Comparison of ENCODE assay signal across 1 cellular context in the genomic region with DNA sequence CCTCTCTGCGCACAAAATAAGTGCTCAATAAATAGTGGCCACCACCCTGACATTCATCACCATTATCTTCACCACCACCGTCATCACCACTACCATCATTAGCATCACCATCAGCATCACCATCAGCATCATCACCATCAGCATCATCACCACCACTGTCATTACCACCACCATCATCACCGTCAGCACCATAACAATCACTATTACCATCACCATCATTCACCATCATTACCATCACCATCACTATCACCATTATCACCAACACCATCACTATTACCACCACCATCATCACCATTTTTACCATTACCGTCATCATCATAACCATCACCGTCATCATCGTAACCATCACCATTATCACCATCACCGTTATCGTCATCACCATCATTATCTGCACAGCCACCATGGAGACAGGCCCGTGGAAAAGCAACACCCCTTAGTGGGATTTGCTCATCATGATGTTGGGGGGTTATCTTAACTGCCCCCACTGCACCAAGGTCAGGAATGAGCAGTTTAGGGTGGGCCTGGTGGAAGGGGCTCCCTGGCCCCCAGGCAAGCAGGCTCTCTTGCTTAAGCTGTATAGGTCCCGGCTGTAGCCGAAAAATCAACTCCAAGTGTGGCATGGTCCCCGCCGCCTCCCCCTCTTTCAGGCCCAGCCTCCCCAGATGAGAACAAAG.
TF ChIP-seq lines count a peak whose summit lies in the region.

No MANE protein-coding gene starts in this region.

TF ChIP-seq in H1, 55 proteins besides CTCF, POLR2A, EP300 and RAD21:
- TF ChIP-seq, protein P1, sequence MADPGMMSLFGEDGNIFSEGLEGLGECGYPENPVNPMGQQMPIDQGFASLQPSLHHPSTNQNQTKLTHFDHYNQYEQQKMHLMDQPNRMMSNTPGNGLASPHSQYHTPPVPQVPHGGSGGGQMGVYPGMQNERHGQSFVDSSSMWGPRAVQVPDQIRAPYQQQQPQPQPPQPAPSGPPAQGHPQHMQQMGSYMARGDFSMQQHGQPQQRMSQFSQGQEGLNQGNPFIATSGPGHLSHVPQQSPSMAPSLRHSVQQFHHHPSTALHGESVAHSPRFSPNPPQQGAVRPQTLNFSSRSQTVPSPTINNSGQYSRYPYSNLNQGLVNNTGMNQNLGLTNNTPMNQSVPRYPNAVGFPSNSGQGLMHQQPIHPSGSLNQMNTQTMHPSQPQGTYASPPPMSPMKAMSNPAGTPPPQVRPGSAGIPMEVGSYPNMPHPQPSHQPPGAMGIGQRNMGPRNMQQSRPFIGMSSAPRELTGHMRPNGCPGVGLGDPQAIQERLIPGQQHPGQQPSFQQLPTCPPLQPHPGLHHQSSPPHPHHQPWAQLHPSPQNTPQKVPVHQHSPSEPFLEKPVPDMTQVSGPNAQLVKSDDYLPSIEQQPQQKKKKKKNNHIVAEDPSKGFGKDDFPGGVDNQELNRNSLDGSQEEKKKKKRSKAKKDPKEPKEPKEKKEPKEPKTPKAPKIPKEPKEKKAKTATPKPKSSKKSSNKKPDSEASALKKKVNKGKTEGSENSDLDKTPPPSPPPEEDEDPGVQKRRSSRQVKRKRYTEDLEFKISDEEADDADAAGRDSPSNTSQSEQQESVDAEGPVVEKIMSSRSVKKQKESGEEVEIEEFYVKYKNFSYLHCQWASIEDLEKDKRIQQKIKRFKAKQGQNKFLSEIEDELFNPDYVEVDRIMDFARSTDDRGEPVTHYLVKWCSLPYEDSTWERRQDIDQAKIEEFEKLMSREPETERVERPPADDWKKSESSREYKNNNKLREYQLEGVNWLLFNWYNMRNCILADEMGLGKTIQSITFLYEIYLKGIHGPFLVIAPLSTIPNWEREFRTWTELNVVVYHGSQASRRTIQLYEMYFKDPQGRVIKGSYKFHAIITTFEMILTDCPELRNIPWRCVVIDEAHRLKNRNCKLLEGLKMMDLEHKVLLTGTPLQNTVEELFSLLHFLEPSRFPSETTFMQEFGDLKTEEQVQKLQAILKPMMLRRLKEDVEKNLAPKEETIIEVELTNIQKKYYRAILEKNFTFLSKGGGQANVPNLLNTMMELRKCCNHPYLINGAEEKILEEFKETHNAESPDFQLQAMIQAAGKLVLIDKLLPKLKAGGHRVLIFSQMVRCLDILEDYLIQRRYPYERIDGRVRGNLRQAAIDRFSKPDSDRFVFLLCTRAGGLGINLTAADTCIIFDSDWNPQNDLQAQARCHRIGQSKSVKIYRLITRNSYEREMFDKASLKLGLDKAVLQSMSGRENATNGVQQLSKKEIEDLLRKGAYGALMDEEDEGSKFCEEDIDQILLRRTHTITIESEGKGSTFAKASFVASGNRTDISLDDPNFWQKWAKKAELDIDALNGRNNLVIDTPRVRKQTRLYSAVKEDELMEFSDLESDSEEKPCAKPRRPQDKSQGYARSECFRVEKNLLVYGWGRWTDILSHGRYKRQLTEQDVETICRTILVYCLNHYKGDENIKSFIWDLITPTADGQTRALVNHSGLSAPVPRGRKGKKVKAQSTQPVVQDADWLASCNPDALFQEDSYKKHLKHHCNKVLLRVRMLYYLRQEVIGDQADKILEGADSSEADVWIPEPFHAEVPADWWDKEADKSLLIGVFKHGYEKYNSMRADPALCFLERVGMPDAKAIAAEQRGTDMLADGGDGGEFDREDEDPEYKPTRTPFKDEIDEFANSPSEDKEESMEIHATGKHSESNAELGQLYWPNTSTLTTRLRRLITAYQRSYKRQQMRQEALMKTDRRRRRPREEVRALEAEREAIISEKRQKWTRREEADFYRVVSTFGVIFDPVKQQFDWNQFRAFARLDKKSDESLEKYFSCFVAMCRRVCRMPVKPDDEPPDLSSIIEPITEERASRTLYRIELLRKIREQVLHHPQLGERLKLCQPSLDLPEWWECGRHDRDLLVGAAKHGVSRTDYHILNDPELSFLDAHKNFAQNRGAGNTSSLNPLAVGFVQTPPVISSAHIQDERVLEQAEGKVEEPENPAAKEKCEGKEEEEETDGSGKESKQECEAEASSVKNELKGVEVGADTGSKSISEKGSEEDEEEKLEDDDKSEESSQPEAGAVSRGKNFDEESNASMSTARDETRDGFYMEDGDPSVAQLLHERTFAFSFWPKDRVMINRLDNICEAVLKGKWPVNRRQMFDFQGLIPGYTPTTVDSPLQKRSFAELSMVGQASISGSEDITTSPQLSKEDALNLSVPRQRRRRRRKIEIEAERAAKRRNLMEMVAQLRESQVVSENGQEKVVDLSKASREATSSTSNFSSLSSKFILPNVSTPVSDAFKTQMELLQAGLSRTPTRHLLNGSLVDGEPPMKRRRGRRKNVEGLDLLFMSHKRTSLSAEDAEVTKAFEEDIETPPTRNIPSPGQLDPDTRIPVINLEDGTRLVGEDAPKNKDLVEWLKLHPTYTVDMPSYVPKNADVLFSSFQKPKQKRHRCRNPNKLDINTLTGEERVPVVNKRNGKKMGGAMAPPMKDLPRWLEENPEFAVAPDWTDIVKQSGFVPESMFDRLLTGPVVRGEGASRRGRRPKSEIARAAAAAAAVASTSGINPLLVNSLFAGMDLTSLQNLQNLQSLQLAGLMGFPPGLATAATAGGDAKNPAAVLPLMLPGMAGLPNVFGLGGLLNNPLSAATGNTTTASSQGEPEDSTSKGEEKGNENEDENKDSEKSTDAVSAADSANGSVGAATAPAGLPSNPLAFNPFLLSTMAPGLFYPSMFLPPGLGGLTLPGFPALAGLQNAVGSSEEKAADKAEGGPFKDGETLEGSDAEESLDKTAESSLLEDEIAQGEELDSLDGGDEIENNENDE (IDR thresholded peaks at IDR 0.05; ENCODE audit: insufficient replicate concordance, low read length) = no peak
TF ChIP-seq in H1: peak in this region for 0.
